In genomic region chr6:167291623-167292300, GRCh38 we compare ENCODE assay signal across 22 cellular contexts. TPM values are rescaled to one million over a fixed set of nuclear protein-coding genes. Genes with fewer than 3 reads are reported as not detected.
A peak's percentile ranks its signal among the peaks of the same experiment; 100 is the strongest.
DNase-seq lines count a peak whose midpoint lies in the region; ATAC-seq and TF ChIP-seq lines count a peak whose summit lies in the region.
"Had no signal": no experiment of that assay in that cellular context is flagged by ENCODE, and none has a peak within 500 bp of the region (broad histone marks: within the 10 kb centered on the region; RNA-seq: fewer than 3 reads in every experiment).

No MANE protein-coding gene starts in this region.

- no peaks in the 10 kb centered on the region for H3K9me2 ChIP-seq in hepatocyte (replicated peaks; ENCODE audit: insufficient read depth)

- H3K27ac ChIP-seq in hepatocyte, result peak overlapping the region; percentile 85
- H3K27ac ChIP-seq in right lobe of liver, result peak overlapping the region in 2 of 3 donors; percentile 22 to 48
- H3K27ac ChIP-seq: A549 had no signal

- H3K9me3 ChIP-seq in hepatocyte (ENCODE audit: low read depth) (no peaks in the 10 kb centered on the region), right lobe of liver (no peaks in the 10 kb centered on the region)
- H3K9me3 ChIP-seq: A549, BE2C had no signal

- POLR2A ChIA-PET in WTC11 (lab: Charles Lee), result no interaction called here

- H3K4me3 ChIP-seq in hepatocyte (no peak overlapping the region), right lobe of liver (peak overlapping the region in 1 of 3 donors; percentile 18)
- H3K4me3 ChIP-seq: A549, GM23338 had no signal

- intact Hi-C loops in right lobe of liver (cut with DNase I), result no loop called here

- peaks cover 28% of the 10 kb centered on the region for H3K4me1 ChIP-seq in hepatocyte (ENCODE audit: insufficient read depth)
- H3K4me1 ChIP-seq in right lobe of liver, result peaks cover 0 to 17% (median 5%) of the 10 kb centered on the region in 4 donors
- H3K4me1 ChIP-seq: A549 had no signal

- H3K79me2 ChIP-seq in hepatocyte, result no peaks in the 10 kb centered on the region

- ATAC-seq in WTC11, result no peak
- peak in 3 of 4 donors; percentile 29 to 52 (median 44) for ATAC-seq in right lobe of liver
- ATAC-seq in GM18517 (IDR thresholded peaks at IDR 0.05; ENCODE audit: unreplicated experiment), result no peak
- ATAC-seq: A549, GM23338, HCT116, SK-N-SH treated with all-trans-retinoic acid at 6 μM for 48 hours, T-cell had no signal

- no peaks in the 10 kb centered on the region for H4K20me1 ChIP-seq in hepatocyte (ENCODE audit: insufficient read depth, poor library complexity, severe bottlenecking)

- H3K27ac Mint-ChIP-seq in WTC11, result no peak overlapping the region
- H3K27ac Mint-ChIP-seq: GM23338, T-cell had no signal

- TF ChIP-seq POLR2A in right lobe of liver (IDR thresholded peaks at IDR 0.05), result no peak

- WGBS in hepatocyte (ENCODE audit: low lambda C conversion rate, missing lambda C conversion rate), result 81% methylated on average over 7 of the region's 7 CpGs
- WGBS in right lobe of liver (ENCODE audit: insufficient coverage, low coverage, low lambda C conversion rate, missing lambda C conversion rate), result 59% methylated on average over 7 of the region's 7 CpGs

- H3K36me3 ChIP-seq in hepatocyte (replicated peaks; ENCODE audit: insufficient read depth, low read depth) (no peaks in the 10 kb centered on the region), right lobe of liver (no peaks in the 10 kb centered on the region)
- H3K36me3 ChIP-seq: BE2C had no signal

- H3K4me1 Mint-ChIP-seq in WTC11, result peaks cover 21% of the 10 kb centered on the region
- H3K4me1 Mint-ChIP-seq: T-cell had no signal

- no peak for TF ChIP-seq CTCF in WTC11 (IDR thresholded peaks at IDR 0.05)
- no peak for TF ChIP-seq CTCF in hepatocyte (IDR thresholded peaks at IDR 0.05; ENCODE audit: poor library complexity)
- no peak for TF ChIP-seq CTCF in right lobe of liver (IDR thresholded peaks at IDR 0.05)

- H3K36me3 Mint-ChIP-seq in WTC11, result no peaks in the 10 kb centered on the region
- H3K36me3 Mint-ChIP-seq: T-cell had no signal

- H3K27me3 Mint-ChIP-seq in WTC11 (ENCODE audit: low read depth), result no peaks in the 10 kb centered on the region; the same call in none of the 2 replicates

- peak overlapping the region; percentile 57 for H3K4me2 ChIP-seq in hepatocyte
- H3K4me2 ChIP-seq: A549, GM23338 had no signal

- no peaks in the 10 kb centered on the region for H3K9me3 Mint-ChIP-seq in WTC11
- H3K9me3 Mint-ChIP-seq: T-cell had no signal

- H2AFZ ChIP-seq in hepatocyte, result no peak overlapping the region
- H2AFZ ChIP-seq: GM23338 had no signal

- no peak overlapping the region for H3K4me3 Mint-ChIP-seq in WTC11
- H3K4me3 Mint-ChIP-seq: GM23338, T-cell had no signal

- no peaks in the 10 kb centered on the region for H3K27me3 ChIP-seq in hepatocyte
- no peaks in the 10 kb centered on the region for H3K27me3 ChIP-seq in right lobe of liver
- H3K27me3 ChIP-seq: BE2C had no signal

- CTCF ChIA-PET in WTC11 (lab: Charles Lee), result interaction anchor here (1.7 to 4.7 kb wide), 2 partner anchors 60 to 73 kb away, joined by 5 to 17 read pairs; no protein-coding TSS in a partner anchor

- DNase-seq in WTC11 (ENCODE audit: low spot score) (no peak), hepatocyte (ENCODE audit: low spot score) (no peak), right lobe of liver (no peak), SIG-M5 (lab: John Stamatoyannopoulos, UW) (no peak), NCI-H510A (lab: John Stamatoyannopoulos, UW) (no peak)
- DNase-seq in activated T-cell treated with anti-CD3 and anti-CD28 coated beads, Interleukin-2, amount 50 U/mL, for 1 hour, result no peak
- DNase-seq: BE2C, EL, GF-D8, KG1, NCI-H1092, NCI-H1436, NCI-H187 treated with DMSO at 0.1 percent for 48 hours, NCI-H2107, NCI-H748 treated with DMSO at 0.1 percent for 48 hours, T-cell had no signal

TF ChIP-seq in WTC11, 78 proteins besides CTCF, POLR2A, EP300 and RAD21:
- peak; percentile 23; the same call in 1 of the 2 replicates for TF ChIP-seq GABPB1 (CRISPR knock-in tag; IDR thresholded peaks at IDR 0.05)
- no peak for TF ChIP-seq IRF2 (CRISPR knock-in tag; IDR thresholded peaks at IDR 0.05; ENCODE audit: borderline replicate concordance, low read depth)
- no peak for TF ChIP-seq ZNF121 (CRISPR knock-in tag; IDR thresholded peaks at IDR 0.05)
- TF ChIP-seq ZNF512 (CRISPR knock-in tag; IDR thresholded peaks at IDR 0.05; ENCODE audit: borderline replicate concordance), result no peak
- TF ChIP-seq JUN (CRISPR knock-in tag; IDR thresholded peaks at IDR 0.05), result no peak
- no peak for TF ChIP-seq RELA (CRISPR knock-in tag; IDR thresholded peaks at IDR 0.05; ENCODE audit: borderline replicate concordance)
- TF ChIP-seq NR2C2 (CRISPR knock-in tag; IDR thresholded peaks at IDR 0.05), result no peak
- no peak for TF ChIP-seq STAT6 (CRISPR knock-in tag; conservative IDR thresholded peaks at IDR 0.05; ENCODE audit: low read depth)
- TF ChIP-seq ZSCAN18 (CRISPR knock-in tag; IDR thresholded peaks at IDR 0.05), result no peak

RNA-seq across cellular contexts. Expression of gene UNC93A, which starts 0.6 kb away (rescaled TPM):
- total RNA-seq in WTC11 (2021) (0.70 to 3.1 TPM (median 1.8 TPM) in 3 replicates), hepatocyte (66.6 and 67.1 TPM in 2 replicates), right lobe of liver (10 to 100 TPM in 1 of 6 experiments, 1 to 10 TPM in 5; 1.4 to 15.8 (median 4.9) TPM)
- 32.6 and 38.8 TPM in 2 replicates for polyA plus RNA-seq in hepatocyte
- total RNA-seq: NCI-H460, T-cell had no signal
- polyA plus RNA-seq: A549 had no signal

RNA-seq across cellular contexts. Expression of gene TTLL2, which starts 33.1 kb away (rescaled TPM):
- total RNA-seq in WTC11 (2021) (not detected in 3 replicates), hepatocyte (not detected in 2 replicates), right lobe of liver (not detected)
- polyA plus RNA-seq in hepatocyte, result 0.70 TPM in 1 of 2 replicates, not detected in the other
- total RNA-seq: GM23338, NCI-H460, T-cell had no signal
- polyA plus RNA-seq: A549, GM23338 had no signal

Comparison
In these comparisons a context has a peak if more than half of its experiments do, and no peak if none do; other contexts are left out.
1. ATAC-seq: peak in right lobe of liver (3 of 4); none in WTC11 (single experiment) and GM18517 (single experiment).